15 cellular contexts compared by ENCODE assay signal in the genomic region with DNA sequence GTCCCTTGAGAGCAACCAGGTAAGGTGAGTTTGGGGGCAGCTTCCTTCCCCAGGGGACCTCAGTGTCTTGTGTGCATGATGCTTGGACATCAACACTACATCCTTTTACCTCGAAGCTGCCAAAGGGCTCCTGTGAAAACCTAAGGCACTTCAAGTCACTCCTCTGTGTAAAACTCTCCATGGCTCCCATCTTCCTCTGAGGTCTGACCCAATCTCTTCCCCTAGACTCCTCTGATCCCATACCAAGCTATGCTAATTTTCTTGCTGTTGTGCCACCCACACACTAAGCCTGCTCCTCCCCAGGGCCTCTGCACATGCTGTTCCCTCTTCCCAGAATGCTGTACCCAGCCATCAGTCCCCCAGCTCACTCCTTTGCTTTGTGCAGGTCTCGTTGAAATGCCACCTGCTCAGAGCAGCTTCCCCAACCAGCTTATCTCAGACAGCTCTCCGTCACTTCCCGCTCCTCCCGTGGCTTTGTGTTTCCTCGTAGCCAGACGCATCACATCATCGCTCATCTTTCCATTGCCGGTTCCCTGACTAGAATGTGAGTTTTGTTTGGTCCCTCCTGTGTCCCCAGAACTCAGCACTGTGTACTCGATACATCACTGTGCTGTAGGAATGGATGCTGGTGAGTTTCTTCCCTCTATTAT.
DNase-seq lines count a peak whose midpoint lies in the region; ATAC-seq, FAIRE-seq and TF ChIP-seq lines count a peak whose summit lies in the region.
"Had no signal": no experiment of that assay in that cellular context is flagged by ENCODE, and none has a peak within 500 bp of the region (broad histone marks: within the 10 kb centered on the region; RNA-seq: fewer than 3 reads in every experiment).

No MANE protein-coding gene starts in this region.

- no peaks in the 10 kb centered on the region for H4K20me1 ChIP-seq in astrocyte (ENCODE audit: insufficient read depth, low read length)

- TF ChIP-seq CTCF in astrocyte (IDR thresholded peaks at IDR 0.05; ENCODE audit: insufficient read depth, low read depth, low read length) (no peak), transverse colon (IDR thresholded peaks at IDR 0.05) (no peak)

- no peaks in the 10 kb centered on the region for H3K9me3 Mint-ChIP-seq in activated naive CD4-positive, alpha-beta T cell treated with anti-CD3 and anti-CD28 coated beads for 36 hours
- peaks cover 6% of the 10 kb centered on the region for H3K9me3 Mint-ChIP-seq in astrocyte (ENCODE audit: unreplicated experiment)
- H3K9me3 Mint-ChIP-seq: activated CD4-positive, alpha-beta T cell treated with anti-CD3 and anti-CD28 coated beads, Interleukin-2, amount 10 ng/mL, durations not matched to agents 24 days and 14 days; activated naive CD4-positive, alpha-beta T cell treated with anti-CD3 and anti-CD28 coated beads, Interleukin-2, amount 10 ng/mL, durations not matched to agents 7 days and 5 days; neural progenitor cell; stimulated activated naive B cell treated with anti-CD40 and anti-IgM and Interleukin-4, amounts not matched to agents 10 μg/mL and 1 μg/mL and 100 μg/mL, for 72 hours had no signal

- peak overlapping the region; percentile 15 for H3K9ac ChIP-seq in astrocyte (ENCODE audit: low read length)
- H3K9ac ChIP-seq: neural progenitor cell had no signal

- no peaks in the 10 kb centered on the region for H3K9me3 ChIP-seq in astrocyte (ENCODE audit: insufficient read depth, low read depth, low read length)
- no peaks in the 10 kb centered on the region for H3K9me3 ChIP-seq in transverse colon

- in situ Hi-C loops in transverse colon (cut with MboI; ENCODE audit: low pct_ligation_motif_present in 1 of 4, low pct_unique_long_range_greater_than_20kb in 1 of 4, low sequenced_read_pairs in 3 of 4): loop anchor here in 2 of 4 donors (10.0 kb wide), 1 partner anchor 112 kb away; a partner anchor contains a TSS

- H3K36me3 ChIP-seq in astrocyte (ENCODE audit: insufficient read depth, low read length): no peaks in the 10 kb centered on the region
- no peaks in the 10 kb centered on the region for H3K36me3 ChIP-seq in transverse colon
- H3K36me3 ChIP-seq: neural progenitor cell had no signal

- H3K79me2 ChIP-seq in astrocyte (ENCODE audit: insufficient read depth, low read length): no peaks in the 10 kb centered on the region

- ATAC-seq in left colon (peak; percentile 67), HG03565 (IDR thresholded peaks at IDR 0.05; ENCODE audit: unreplicated experiment) (no peak)
- ATAC-seq: stimulated activated naive B cell treated with anti-CD40 and anti-IgM and Interleukin-4, amounts not matched to agents 10 μg/mL and 1 μg/mL and 100 μg/mL, for 72 hours had no signal

- H3K27me3 ChIP-seq in astrocyte (ENCODE audit: insufficient read depth, low read length) (peaks cover 14% of the 10 kb centered on the region), transverse colon (peaks cover 1% of the 10 kb centered on the region)
- H3K27me3 ChIP-seq: neural progenitor cell had no signal

- no peak overlapping the region for H3K27ac Mint-ChIP-seq in activated naive CD4-positive, alpha-beta T cell treated with anti-CD3 and anti-CD28 coated beads for 36 hours
- no peak overlapping the region for H3K27ac Mint-ChIP-seq in astrocyte (ENCODE audit: unreplicated experiment)
- H3K27ac Mint-ChIP-seq: activated CD4-positive, alpha-beta T cell treated with anti-CD3 and anti-CD28 coated beads, Interleukin-2, amount 10 ng/mL, durations not matched to agents 24 days and 14 days; activated naive CD4-positive, alpha-beta T cell treated with anti-CD3 and anti-CD28 coated beads, Interleukin-2, amount 10 ng/mL, durations not matched to agents 7 days and 5 days; IgD-negative memory B cell; stimulated activated naive B cell treated with anti-CD40 and anti-IgM and Interleukin-4, amounts not matched to agents 10 μg/mL and 1 μg/mL and 100 μg/mL, for 72 hours had no signal

- WGBS in transverse colon (ENCODE audit: low coverage in 1 of 2), 2 donors: 43 to 57% methylated on average over 8 to 10 of the region's 10 CpGs

- H3K27ac ChIP-seq in astrocyte (ENCODE audit: low read depth, low read length) (peak overlapping the region; percentile 35), transverse colon (peak overlapping the region in 1 of 4 donors; percentile 41)
- H3K27ac ChIP-seq: neural progenitor cell had no signal

- peak; percentile 12 for DNase-seq in activated naive CD4-positive, alpha-beta T cell treated with anti-CD3 and anti-CD28 coated beads for 36 hours
- DNase-seq in activated naive CD4-positive, alpha-beta T cell treated with Interleukin-2 at 50 U/mL for 16 hours: no peak
- DNase-seq in astrocyte (ENCODE audit: low read depth) (peak; percentile 39), left colon (peak; percentile 28 to 53), transverse colon (peak; percentile 35), NCI-H226 (no peak), NCI-H1436 (lab: John Stamatoyannopoulos, UW) (no peak)
- DNase-seq: activated CD4-positive, alpha-beta T cell treated with anti-CD3 and anti-CD28 coated beads, Interleukin-2, amount 10 ng/mL, durations not matched to agents 24 days and 14 days; activated naive CD4-positive, alpha-beta T cell treated with anti-CD3 and anti-CD28 coated beads, Interleukin-2, amount 10 ng/mL, durations not matched to agents 7 days and 5 days; effector CD4-positive, alpha-beta T cell; NCI-H2171 treated with DMSO at 0.1 percent for 48 hours; stimulated activated naive B cell treated with anti-CD40 and anti-IgM and Interleukin-4, amounts not matched to agents 10 μg/mL and 1 μg/mL and 100 μg/mL, for 72 hours had no signal

- CTCF ChIA-PET in activated naive CD4-positive, alpha-beta T cell treated with anti-CD3 and anti-CD28 coated beads for 36 hours (lab: Charles Lee): interaction anchor here (0.6 to 1.3 kb wide), 2 partner anchors 55 to 135 kb away, joined by 3 to 5 read pairs; no protein-coding TSS in a partner anchor

- intact Hi-C loops in activated naive CD4-positive, alpha-beta T cell treated with anti-CD3 and anti-CD28 coated beads for 36 hours (cut with micrococcal nuclease): no loop called here
- intact Hi-C loops in left colon (cut with DNase I, micrococcal nuclease): no loop called here
- intact Hi-C loops in transverse colon (cut with DNase I; ENCODE audit: low total_unique reads): no loop called here

- no peak overlapping the region for H3K4me3 Mint-ChIP-seq in activated naive CD4-positive, alpha-beta T cell treated with anti-CD3 and anti-CD28 coated beads for 36 hours
- no peak overlapping the region for H3K4me3 Mint-ChIP-seq in astrocyte (ENCODE audit: unreplicated experiment)
- H3K4me3 Mint-ChIP-seq: activated CD4-positive, alpha-beta T cell treated with anti-CD3 and anti-CD28 coated beads, Interleukin-2, amount 10 ng/mL, durations not matched to agents 24 days and 14 days; activated naive CD4-positive, alpha-beta T cell treated with anti-CD3 and anti-CD28 coated beads, Interleukin-2, amount 10 ng/mL, durations not matched to agents 7 days and 5 days; neural progenitor cell; stimulated activated naive B cell treated with anti-CD40 and anti-IgM and Interleukin-4, amounts not matched to agents 10 μg/mL and 1 μg/mL and 100 μg/mL, for 72 hours had no signal

- peak overlapping the region; percentile 41 for H3K4me2 ChIP-seq in astrocyte (ENCODE audit: low read length)
- H3K4me2 ChIP-seq: neural progenitor cell had no signal

- TF ChIP-seq EP300 in transverse colon (IDR thresholded peaks at IDR 0.05; ENCODE audit: low read depth): no peak

- peak overlapping the region; percentile 8 for H2AFZ ChIP-seq in astrocyte (ENCODE audit: low read depth, low read length)
- H2AFZ ChIP-seq: neural progenitor cell had no signal

- no peak for FAIRE-seq in astrocyte (lab: Jason Lieb, UNC)

- no peak for TF ChIP-seq POLR2A in transverse colon (IDR thresholded peaks at IDR 0.05)

- no peaks in the 10 kb centered on the region for H3K36me3 Mint-ChIP-seq in activated naive CD4-positive, alpha-beta T cell treated with anti-CD3 and anti-CD28 coated beads for 36 hours (ENCODE audit: low read depth)
- H3K36me3 Mint-ChIP-seq in astrocyte (ENCODE audit: low read depth, unreplicated experiment): no peaks in the 10 kb centered on the region
- H3K36me3 Mint-ChIP-seq: activated naive CD4-positive, alpha-beta T cell treated with anti-CD3 and anti-CD28 coated beads, Interleukin-2, amount 10 ng/mL, durations not matched to agents 7 days and 5 days; IgD-negative memory B cell; neural progenitor cell; stimulated activated naive B cell treated with anti-CD40 and anti-IgM and Interleukin-4, amounts not matched to agents 10 μg/mL and 1 μg/mL and 100 μg/mL, for 72 hours had no signal

- H3K4me1 ChIP-seq in astrocyte (ENCODE audit: insufficient read depth, low read length) (peaks cover 34% of the 10 kb centered on the region), transverse colon (peaks cover 0 to 18% (median 9%) of the 10 kb centered on the region in 4 donors)
- H3K4me1 ChIP-seq: neural progenitor cell had no signal

- H3K27me3 Mint-ChIP-seq in activated naive CD4-positive, alpha-beta T cell treated with anti-CD3 and anti-CD28 coated beads for 36 hours (ENCODE audit: low read depth): peaks cover 12% of the 10 kb centered on the region
- H3K27me3 Mint-ChIP-seq in astrocyte (ENCODE audit: low read depth, unreplicated experiment): peaks cover 14% of the 10 kb centered on the region

- H3K4me1 Mint-ChIP-seq in activated naive CD4-positive, alpha-beta T cell treated with anti-CD3 and anti-CD28 coated beads for 36 hours (ENCODE audit: low read depth): peaks cover 10% of the 10 kb centered on the region
- peaks cover 12% of the 10 kb centered on the region for H3K4me1 Mint-ChIP-seq in astrocyte (ENCODE audit: low read depth, unreplicated experiment)

- H3K4me3 ChIP-seq in astrocyte (ENCODE audit: insufficient read depth, low read depth, low read length) (no peak overlapping the region), transverse colon (no peak overlapping the region)
- H3K4me3 ChIP-seq: neural progenitor cell had no signal

Comparison
In these comparisons a context has a peak if more than half of its experiments do, and no peak if none do; other contexts are left out.
1. DNase-seq: peak in activated naive CD4-positive, alpha-beta T cell treated with anti-CD3 and anti-CD28 coated beads for 36 hours (single experiment), astrocyte (single experiment), left colon (2 of 2) and transverse colon (single experiment); none in activated naive CD4-positive, alpha-beta T cell treated with Interleukin-2 at 50 U/mL for 16 hours (single experiment), NCI-H226 (single experiment) and NCI-H1436 (single experiment).